In genomic region chr2:25523060-25523459, GRCh38 we compare ENCODE assay signal across 1 cellular context.
TF ChIP-seq lines count a peak whose summit lies in the region.

No MANE protein-coding gene starts in this region.

TF ChIP-seq in GM23338, 12 proteins besides CTCF, POLR2A, EP300 and RAD21 (continued from another document):
- TF ChIP-seq, protein P1, sequence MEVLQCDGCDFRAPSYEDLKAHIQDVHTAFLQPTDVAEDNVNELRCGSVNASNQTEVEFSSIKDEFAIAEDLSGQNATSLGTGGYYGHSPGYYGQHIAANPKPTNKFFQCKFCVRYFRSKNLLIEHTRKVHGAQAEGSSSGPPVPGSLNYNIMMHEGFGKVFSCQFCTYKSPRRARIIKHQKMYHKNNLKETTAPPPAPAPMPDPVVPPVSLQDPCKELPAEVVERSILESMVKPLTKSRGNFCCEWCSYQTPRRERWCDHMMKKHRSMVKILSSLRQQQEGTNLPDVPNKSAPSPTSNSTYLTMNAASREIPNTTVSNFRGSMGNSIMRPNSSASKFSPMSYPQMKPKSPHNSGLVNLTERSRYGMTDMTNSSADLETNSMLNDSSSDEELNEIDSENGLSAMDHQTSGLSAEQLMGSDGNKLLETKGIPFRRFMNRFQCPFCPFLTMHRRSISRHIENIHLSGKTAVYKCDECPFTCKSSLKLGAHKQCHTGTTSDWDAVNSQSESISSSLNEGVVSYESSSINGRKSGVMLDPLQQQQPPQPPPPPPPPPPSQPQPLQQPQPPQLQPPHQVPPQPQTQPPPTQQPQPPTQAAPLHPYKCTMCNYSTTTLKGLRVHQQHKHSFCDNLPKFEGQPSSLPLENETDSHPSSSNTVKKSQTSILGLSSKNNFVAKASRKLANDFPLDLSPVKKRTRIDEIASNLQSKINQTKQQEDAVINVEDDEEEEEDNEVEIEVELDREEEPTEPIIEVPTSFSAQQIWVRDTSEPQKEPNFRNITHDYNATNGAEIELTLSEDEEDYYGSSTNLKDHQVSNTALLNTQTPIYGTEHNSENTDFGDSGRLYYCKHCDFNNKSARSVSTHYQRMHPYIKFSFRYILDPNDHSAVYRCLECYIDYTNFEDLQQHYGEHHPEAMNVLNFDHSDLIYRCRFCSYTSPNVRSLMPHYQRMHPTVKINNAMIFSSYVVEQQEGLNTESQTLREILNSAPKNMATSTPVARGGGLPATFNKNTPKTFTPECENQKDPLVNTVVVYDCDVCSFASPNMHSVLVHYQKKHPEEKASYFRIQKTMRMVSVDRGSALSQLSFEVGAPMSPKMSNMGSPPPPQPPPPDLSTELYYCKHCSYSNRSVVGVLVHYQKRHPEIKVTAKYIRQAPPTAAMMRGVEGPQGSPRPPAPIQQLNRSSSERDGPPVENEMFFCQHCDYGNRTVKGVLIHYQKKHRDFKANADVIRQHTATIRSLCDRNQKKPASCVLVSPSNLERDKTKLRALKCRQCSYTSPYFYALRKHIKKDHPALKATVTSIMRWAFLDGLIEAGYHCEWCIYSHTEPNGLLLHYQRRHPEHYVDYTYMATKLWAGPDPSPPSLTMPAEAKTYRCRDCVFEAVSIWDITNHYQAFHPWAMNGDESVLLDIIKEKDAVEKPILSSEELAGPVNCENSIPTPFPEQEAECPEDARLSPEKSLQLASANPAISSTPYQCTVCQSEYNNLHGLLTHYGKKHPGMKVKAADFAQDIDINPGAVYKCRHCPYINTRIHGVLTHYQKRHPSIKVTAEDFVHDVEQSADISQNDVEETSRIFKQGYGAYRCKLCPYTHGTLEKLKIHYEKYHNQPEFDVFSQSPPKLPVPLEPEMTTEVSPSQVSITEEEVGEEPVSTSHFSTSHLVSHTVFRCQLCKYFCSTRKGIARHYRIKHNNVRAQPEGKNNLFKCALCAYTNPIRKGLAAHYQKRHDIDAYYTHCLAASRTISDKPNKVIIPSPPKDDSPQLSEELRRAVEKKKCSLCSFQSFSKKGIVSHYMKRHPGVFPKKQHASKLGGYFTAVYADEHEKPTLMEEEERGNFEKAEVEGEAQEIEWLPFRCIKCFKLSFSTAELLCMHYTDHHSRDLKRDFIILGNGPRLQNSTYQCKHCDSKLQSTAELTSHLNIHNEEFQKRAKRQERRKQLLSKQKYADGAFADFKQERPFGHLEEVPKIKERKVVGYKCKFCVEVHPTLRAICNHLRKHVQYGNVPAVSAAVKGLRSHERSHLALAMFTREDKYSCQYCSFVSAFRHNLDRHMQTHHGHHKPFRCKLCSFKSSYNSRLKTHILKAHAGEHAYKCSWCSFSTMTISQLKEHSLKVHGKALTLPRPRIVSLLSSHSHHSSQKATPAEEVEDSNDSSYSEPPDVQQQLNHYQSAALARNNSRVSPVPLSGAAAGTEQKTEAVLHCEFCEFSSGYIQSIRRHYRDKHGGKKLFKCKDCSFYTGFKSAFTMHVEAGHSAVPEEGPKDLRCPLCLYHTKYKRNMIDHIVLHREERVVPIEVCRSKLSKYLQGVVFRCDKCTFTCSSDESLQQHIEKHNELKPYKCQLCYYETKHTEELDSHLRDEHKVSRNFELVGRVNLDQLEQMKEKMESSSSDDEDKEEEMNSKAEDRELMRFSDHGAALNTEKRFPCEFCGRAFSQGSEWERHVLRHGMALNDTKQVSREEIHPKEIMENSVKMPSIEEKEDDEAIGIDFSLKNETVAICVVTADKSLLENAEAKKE (CRISPR knock-in tag; IDR thresholded peaks at IDR 0.05): no peak
- TF ChIP-seq NANOG (IDR thresholded peaks at IDR 0.05; ENCODE audit: borderline replicate concordance): no peak
